ENCODE assay signal across 7 cellular contexts in genomic region chr1:21428481-21429073, GRCh38. TPM values are rescaled to one million over a fixed set of nuclear protein-coding genes. Genes with fewer than 3 reads are reported as not detected.
DNase-seq lines count a peak whose midpoint lies in the region; ATAC-seq and TF ChIP-seq lines count a peak whose summit lies in the region.
"Not testable (repeated sequence)": the region's sequence is repeated elsewhere in the genome, so short reads cannot be mapped to it uniquely, and the experiment has no call there.

No MANE protein-coding gene starts in this region.

- not testable (repeated sequence) for BruUV-seq in Caco-2 (replicated peaks; lab: Mats Ljungman, UMichigan)

- H3K4me3 ChIP-seq in Caco-2 (ENCODE audit: low read depth, low read length) = peak overlapping the region; percentile 23; the same call in 1 of the 2 replicates
- peak overlapping the region; percentile 40; the same call in 1 of the 2 replicates for H3K4me3 ChIP-seq in HUES6 (ENCODE audit: low read depth, low read length)
- peak overlapping the region; percentile 22 for H3K4me3 ChIP-seq in epithelial cell of esophagus (ENCODE audit: low read length)
- H3K4me3 ChIP-seq in iPS-15b (ENCODE audit: low read depth, low read length) = peak overlapping the region; percentile 37
- not testable (repeated sequence) for H3K4me3 ChIP-seq in naive thymus-derived CD4-positive, alpha-beta T cell (ENCODE audit: low read length)

- not testable (repeated sequence) for H3K27me3 Mint-ChIP-seq in Caco-2 (ENCODE audit: insufficient read depth, unreplicated experiment)
- peaks cover 10% of the 10 kb centered on the region for H3K27me3 Mint-ChIP-seq in activated T-helper 17 cell treated with anti-CD3 and anti-CD28 coated beads, Interleukin-2, amount 50 U/mL, for 72 hours
- peaks cover 6 to 22% (median 10%) of the 10 kb centered on the region in 5 donors for H3K27me3 Mint-ChIP-seq in naive thymus-derived CD4-positive, alpha-beta T cell

- H3K9me3 Mint-ChIP-seq in Caco-2 (ENCODE audit: unreplicated experiment); activated T-helper 17 cell treated with anti-CD3 and anti-CD28 coated beads, Interleukin-2, amount 50 U/mL, for 72 hours; naive thymus-derived CD4-positive, alpha-beta T cell; stimulated activated effector memory CD8-positive, alpha-beta T cell treated with anti-CD3 and anti-CD28 coated beads, Interleukin-12 subunit alpha, Interleukin-12 subunit beta, amount 100 ng/mL, for 72 hours: not testable (repeated sequence)

- not testable (repeated sequence) for H3K4me1 Mint-ChIP-seq in Caco-2 (ENCODE audit: low read depth, unreplicated experiment); activated T-helper 17 cell treated with anti-CD3 and anti-CD28 coated beads, Interleukin-2, amount 50 U/mL, for 72 hours; naive thymus-derived CD4-positive, alpha-beta T cell; stimulated activated effector memory CD8-positive, alpha-beta T cell treated with anti-CD3 and anti-CD28 coated beads, Interleukin-12 subunit alpha, Interleukin-12 subunit beta, amount 100 ng/mL, for 72 hours

- H3K36me3 Mint-ChIP-seq in Caco-2 (ENCODE audit: insufficient read depth, unreplicated experiment); activated T-helper 17 cell treated with anti-CD3 and anti-CD28 coated beads, Interleukin-2, amount 50 U/mL, for 72 hours (ENCODE audit: low read depth); naive thymus-derived CD4-positive, alpha-beta T cell; stimulated activated effector memory CD8-positive, alpha-beta T cell treated with anti-CD3 and anti-CD28 coated beads, Interleukin-12 subunit alpha, Interleukin-12 subunit beta, amount 100 ng/mL, for 72 hours: not testable (repeated sequence)

- H3K9me3 ChIP-seq in Caco-2; HUES6 (ENCODE audit: control insufficient read depth, insufficient read depth, low read depth, low read length); iPS-15b (ENCODE audit: control insufficient read depth, insufficient read depth, low read length); naive thymus-derived CD4-positive, alpha-beta T cell (ENCODE audit: control insufficient read depth in 2 of 3, low read length in 3 of 3): not testable (repeated sequence)

- not testable (repeated sequence) for H3K36me3 ChIP-seq in Caco-2 (ENCODE audit: control insufficient read depth, insufficient read depth, low read length); HUES6 (ENCODE audit: control insufficient read depth, insufficient read depth, low read length); iPS-15b (ENCODE audit: control insufficient read depth, insufficient read depth, low read length); naive thymus-derived CD4-positive, alpha-beta T cell (ENCODE audit: control insufficient read depth in 2 of 3, insufficient read depth in 3 of 3, low read length in 3 of 3)

- DNase-seq in Caco-2; epithelial cell of esophagus (ENCODE audit: low read depth); naive thymus-derived CD4-positive, alpha-beta T cell; stimulated activated effector memory CD8-positive, alpha-beta T cell treated with anti-CD3 and anti-CD28 coated beads, Interleukin-12 subunit alpha, Interleukin-12 subunit beta, amount 100 ng/mL, for 72 hours (ENCODE audit: low spot score in 2 of 2): not testable (repeated sequence)

- H3K27ac Mint-ChIP-seq in Caco-2 (ENCODE audit: unreplicated experiment); activated T-helper 17 cell treated with anti-CD3 and anti-CD28 coated beads, Interleukin-2, amount 50 U/mL, for 72 hours; naive thymus-derived CD4-positive, alpha-beta T cell; stimulated activated effector memory CD8-positive, alpha-beta T cell treated with anti-CD3 and anti-CD28 coated beads, Interleukin-12 subunit alpha, Interleukin-12 subunit beta, amount 100 ng/mL, for 72 hours: not testable (repeated sequence)

- H3K9ac ChIP-seq in HUES6 (ENCODE audit: low read length); iPS-15b (ENCODE audit: low read depth, low read length): not testable (repeated sequence)

- H3K27ac ChIP-seq in HUES6 (ENCODE audit: low read depth, low read length); naive thymus-derived CD4-positive, alpha-beta T cell (ENCODE audit: low read depth, low read length): not testable (repeated sequence)

- TF ChIP-seq CTCF in Caco-2 (IDR thresholded peaks at IDR 0.05; ENCODE audit: insufficient read depth in 1 of 2, low read depth in 1 of 2, low read length in 1 of 2, severe bottlenecking in 1 of 2, unreplicated experiment in 1 of 2); epithelial cell of esophagus (IDR thresholded peaks at IDR 0.05; ENCODE audit: insufficient read depth, low read depth, low read length, missing control alignments): not testable (repeated sequence)

- POLR2A ChIA-PET in Caco-2 (lab: Charles Lee); naive thymus-derived CD4-positive, alpha-beta T cell (lab: Charles Lee): not testable (repeated sequence)

- CTCF ChIA-PET in Caco-2 (lab: Charles Lee); naive thymus-derived CD4-positive, alpha-beta T cell (lab: Charles Lee): not testable (repeated sequence)

- H3K4me3 Mint-ChIP-seq in Caco-2 (ENCODE audit: unreplicated experiment); activated T-helper 17 cell treated with anti-CD3 and anti-CD28 coated beads, Interleukin-2, amount 50 U/mL, for 72 hours; naive thymus-derived CD4-positive, alpha-beta T cell; stimulated activated effector memory CD8-positive, alpha-beta T cell treated with anti-CD3 and anti-CD28 coated beads, Interleukin-12 subunit alpha, Interleukin-12 subunit beta, amount 100 ng/mL, for 72 hours: not testable (repeated sequence)

- H3K27me3 ChIP-seq in Caco-2 (replicated peaks; ENCODE audit: control insufficient read depth, insufficient read depth, low read length); iPS-15b (ENCODE audit: control insufficient read depth, insufficient read depth, low read length); naive thymus-derived CD4-positive, alpha-beta T cell (ENCODE audit: control insufficient read depth in 2 of 2, insufficient read depth in 2 of 2, low read length in 2 of 2): not testable (repeated sequence)
- peaks cover 28% of the 10 kb centered on the region for H3K27me3 ChIP-seq in HUES6 (ENCODE audit: control insufficient read depth, insufficient read depth, low read length)

- ATAC-seq in activated T-helper 17 cell treated with anti-CD3 and anti-CD28 coated beads, Interleukin-2, amount 50 U/mL, for 72 hours (replicated peaks) = peak; percentile 14
- peak; percentile 10 for ATAC-seq in naive thymus-derived CD4-positive, alpha-beta T cell
- peak; percentile 28 for ATAC-seq in stimulated activated effector memory CD8-positive, alpha-beta T cell treated with anti-CD3 and anti-CD28 coated beads, Interleukin-12 subunit alpha, Interleukin-12 subunit beta, amount 100 ng/mL, for 72 hours

- H3K4me1 ChIP-seq in Caco-2; HUES6 (ENCODE audit: control insufficient read depth, insufficient read depth, low read length); iPS-15b (ENCODE audit: control insufficient read depth, insufficient read depth, low read length); naive thymus-derived CD4-positive, alpha-beta T cell (ENCODE audit: control insufficient read depth in 2 of 2, insufficient read depth in 2 of 2, low read length in 2 of 2): not testable (repeated sequence)

- intact Hi-C loops in Caco-2 (cut with micrococcal nuclease; ENCODE audit: unreplicated experiment); naive thymus-derived CD4-positive, alpha-beta T cell (cut with micrococcal nuclease): not testable (repeated sequence)

RNA-seq across cellular contexts. Expression of gene NBPF3, which starts 11.4 kb away (rescaled TPM):
- total RNA-seq in Caco-2 (2022) = 14.3 and 14.9 TPM in 2 replicates
- 10 to 100 TPM in 1 of 2 donors, 1 to 10 TPM in 1; 9.9 to 10.8 TPM for total RNA-seq in activated T-helper 17 cell treated with anti-CD3 and anti-CD28 coated beads, Interleukin-2, amount 50 U/mL, for 72 hours
- 10 to 100 TPM in 4 of 5 experiments, 1 to 10 TPM in 1; 5.6 to 18.1 (median 12.0) TPM for total RNA-seq in naive thymus-derived CD4-positive, alpha-beta T cell
- 1 to 10 TPM; 4.2 to 7.8 TPM for polyA plus RNA-seq in naive thymus-derived CD4-positive, alpha-beta T cell
